ENCODE assay signal across 18 cellular contexts in genomic region chr6:139144490-139145085, GRCh38. TPM values are rescaled to one million over a fixed set of nuclear protein-coding genes. Genes with fewer than 3 reads are reported as not detected.
DNase-seq lines count a peak whose midpoint lies in the region; ATAC-seq lines count a peak whose summit lies in the region.
"Had no signal": no experiment of that assay in that cellular context is flagged by ENCODE, and none has a peak within 500 bp of the region (broad histone marks: within the 10 kb centered on the region; RNA-seq: fewer than 3 reads in every experiment).

No MANE protein-coding gene starts in this region.

- peak; percentile 62 for DNase-seq in stimulated activated CD4-positive, alpha-beta T cell treated with anti-CD3 and anti-CD28 coated beads, Interleukin-15, amount 100 ng/mL, for 24 hours
- DNase-seq in stimulated activated CD4-positive, alpha-beta T cell treated with anti-CD3 and anti-CD28 coated beads, Interleukin-2, amount 100 ng/mL, for 48 hours, result no peak
- peak; percentile 67 for DNase-seq in activated CD4-positive, alpha-beta memory T cell treated with anti-CD3 and anti-CD28 coated beads for 36 hours
- DNase-seq in immature natural killer cell (no peak), SJCRH30 (no peak)
- peak in 1 of 2 donors; percentile 58 for DNase-seq in stimulated activated naive CD8-positive, alpha-beta T cell treated with anti-CD3 and anti-CD28 coated beads, Interleukin-15, amount 100 ng/mL, for 72 hours
- DNase-seq: activated CD4-positive, CD25-positive, alpha-beta regulatory T cell; BE2C; cerebellar nuclear complex; HFFc6; mesendoderm; NCI-H1930; NCI-H526; thyroid gland had no signal

- H3K9me3 Mint-ChIP-seq in activated CD4-positive, alpha-beta memory T cell treated with anti-CD3 and anti-CD28 coated beads for 36 hours, result no peaks in the 10 kb centered on the region
- no peaks in the 10 kb centered on the region for H3K9me3 Mint-ChIP-seq in immature natural killer cell
- no peaks in the 10 kb centered on the region for H3K9me3 Mint-ChIP-seq in stimulated activated naive CD8-positive, alpha-beta T cell treated with anti-CD3 and anti-CD28 coated beads, Interleukin-15, amount 100 ng/mL, for 72 hours
- H3K9me3 Mint-ChIP-seq: HFFc6 had no signal

- no peak overlapping the region for H3K27ac ChIP-seq in SJCRH30
- H3K27ac ChIP-seq: gastroesophageal sphincter, Peyer's patch, thyroid gland had no signal

- no peaks in the 10 kb centered on the region for H3K27me3 ChIP-seq in SJCRH30
- H3K27me3 ChIP-seq: BE2C, gastroesophageal sphincter, Peyer's patch, thyroid gland had no signal

- H3K27ac Mint-ChIP-seq in activated CD4-positive, alpha-beta memory T cell treated with anti-CD3 and anti-CD28 coated beads for 36 hours, result peak overlapping the region; percentile 99
- H3K27ac Mint-ChIP-seq in immature natural killer cell, result peak overlapping the region in 5 of 6 donors; percentile 31 to 78 (median 62)
- peak overlapping the region; percentile 23 to 93 for H3K27ac Mint-ChIP-seq in stimulated activated naive CD8-positive, alpha-beta T cell treated with anti-CD3 and anti-CD28 coated beads, Interleukin-15, amount 100 ng/mL, for 72 hours
- H3K27ac Mint-ChIP-seq: HFFc6 had no signal

- ATAC-seq in stimulated activated naive CD8-positive, alpha-beta T cell treated with anti-CD3 and anti-CD28 coated beads, Interleukin-15, amount 100 ng/mL, for 72 hours, result peak; percentile 67
- ATAC-seq in HG03457 (IDR thresholded peaks at IDR 0.05; ENCODE audit: unreplicated experiment) (no peak), HG03571 (IDR thresholded peaks at IDR 0.05; ENCODE audit: unreplicated experiment) (no peak)
- ATAC-seq: gastroesophageal sphincter had no signal

- H3K9me3 ChIP-seq in SJCRH30 (replicated peaks), result no peaks in the 10 kb centered on the region
- H3K9me3 ChIP-seq: BE2C, gastroesophageal sphincter, Peyer's patch, thyroid gland had no signal

- H3K36me3 Mint-ChIP-seq in activated CD4-positive, alpha-beta memory T cell treated with anti-CD3 and anti-CD28 coated beads for 36 hours, result peaks cover 23% of the 10 kb centered on the region
- no peaks in the 10 kb centered on the region for H3K36me3 Mint-ChIP-seq in immature natural killer cell

- H3K4me3 Mint-ChIP-seq in activated CD4-positive, alpha-beta memory T cell treated with anti-CD3 and anti-CD28 coated beads for 36 hours, result peak overlapping the region; percentile 72
- peak overlapping the region; percentile 33 to 66 (median 54) for H3K4me3 Mint-ChIP-seq in immature natural killer cell
- H3K4me3 Mint-ChIP-seq in stimulated activated naive CD8-positive, alpha-beta T cell treated with anti-CD3 and anti-CD28 coated beads, Interleukin-15, amount 100 ng/mL, for 72 hours, result peak overlapping the region; percentile 74 to 83
- H3K4me3 Mint-ChIP-seq: HFFc6 had no signal

- H3K4me1 ChIP-seq in SJCRH30, result no peaks in the 10 kb centered on the region
- H3K4me1 ChIP-seq: BE2C had no signal

- peaks cover 89% of the 10 kb centered on the region for H3K4me1 Mint-ChIP-seq in activated CD4-positive, alpha-beta memory T cell treated with anti-CD3 and anti-CD28 coated beads for 36 hours (ENCODE audit: low read depth)
- peaks cover 89 to 95% of the 10 kb centered on the region in 2 donors for H3K4me1 Mint-ChIP-seq in immature natural killer cell
- peaks cover 95% of the 10 kb centered on the region for H3K4me1 Mint-ChIP-seq in stimulated activated naive CD8-positive, alpha-beta T cell treated with anti-CD3 and anti-CD28 coated beads, Interleukin-15, amount 100 ng/mL, for 72 hours

- no peaks in the 10 kb centered on the region for H3K27me3 Mint-ChIP-seq in activated CD4-positive, alpha-beta memory T cell treated with anti-CD3 and anti-CD28 coated beads for 36 hours
- H3K27me3 Mint-ChIP-seq in immature natural killer cell (ENCODE audit: low read depth in 3 of 3), result peaks cover 0 to 4% (median 2%) of the 10 kb centered on the region in 3 donors
- H3K27me3 Mint-ChIP-seq in stimulated activated naive CD8-positive, alpha-beta T cell treated with anti-CD3 and anti-CD28 coated beads, Interleukin-15, amount 100 ng/mL, for 72 hours, result no peaks in the 10 kb centered on the region

- POLR2A ChIA-PET in activated CD4-positive, alpha-beta memory T cell treated with anti-CD3 and anti-CD28 coated beads for 36 hours (lab: Charles Lee), result interaction anchor here (1.2 to 3.3 kb wide), 10 partner anchors 7 to 229 kb away, joined by 4 to 40 read pairs (median 14); partner anchors contain the start of genes CITED2 and HECA

- intact Hi-C loops in activated CD4-positive, alpha-beta memory T cell treated with anti-CD3 and anti-CD28 coated beads for 36 hours (cut with micrococcal nuclease), result loop anchor here (1.0 to 5.0 kb wide), 3 partner anchors 7 to 1277 kb away; partner anchors contain the start of gene TNFAIP3

- H3K36me3 ChIP-seq in SJCRH30, result no peaks in the 10 kb centered on the region
- H3K36me3 ChIP-seq: BE2C, gastroesophageal sphincter, Peyer's patch, thyroid gland had no signal

- CTCF ChIA-PET in activated CD4-positive, alpha-beta memory T cell treated with anti-CD3 and anti-CD28 coated beads for 36 hours (lab: Charles Lee), result interaction anchor here (0.6 to 2.9 kb wide), 8 partner anchors 10 to 225 kb away, joined by 3 to 13 read pairs (median 5); no protein-coding TSS in a partner anchor

- no peak overlapping the region for H3K4me3 ChIP-seq in SJCRH30
- H3K4me3 ChIP-seq: gastroesophageal sphincter, Peyer's patch, thyroid gland had no signal

RNA-seq across cellular contexts. Expression of gene HECA, which starts 9.7 kb away (rescaled TPM):
- total RNA-seq in activated CD4-positive, alpha-beta memory T cell treated with anti-CD3 and anti-CD28 coated beads for 36 hours, result 10 to 100 TPM; 75.7 to 76.6 TPM
- polyA plus RNA-seq in immature natural killer cell, result 1 to 10 TPM; 3.2 to 4.9 (median 3.8) TPM
- 24.2 and 24.3 TPM in 2 replicates for total RNA-seq in SJCRH30 (2014; rRNA removed; shearing (Covaris generic))

Comparison
In these comparisons a context has a peak if more than half of its experiments do, and no peak if none do; other contexts are left out.
1. DNase-seq: peak in stimulated activated CD4-positive, alpha-beta T cell treated with anti-CD3 and anti-CD28 coated beads, Interleukin-15, amount 100 ng/mL, for 24 hours (single experiment) and activated CD4-positive, alpha-beta memory T cell treated with anti-CD3 and anti-CD28 coated beads for 36 hours (single experiment); none in stimulated activated CD4-positive, alpha-beta T cell treated with anti-CD3 and anti-CD28 coated beads, Interleukin-2, amount 100 ng/mL, for 48 hours (0 of 2), immature natural killer cell (0 of 3) and SJCRH30 (0 of 2).
2. Peak in every context shown above with its lines, with median percentiles within 50 percentile points of each other: H3K27ac Mint-ChIP-seq and H3K4me3 Mint-ChIP-seq.